ENCODE assay signal across 14 cellular contexts in genomic region chr20:25230177-25230831, GRCh38. TPM values are rescaled to one million over a fixed set of nuclear protein-coding genes. Genes with fewer than 3 reads are reported as not detected.
A peak's percentile ranks its signal among the peaks of the same experiment; 100 is the strongest.
DNase-seq lines count a peak whose midpoint lies in the region; ATAC-seq and TF ChIP-seq lines count a peak whose summit lies in the region.
"Had no signal": no experiment of that assay in that cellular context is flagged by ENCODE, and none has a peak within 500 bp of the region (broad histone marks: within the 10 kb centered on the region; RNA-seq: fewer than 3 reads in every experiment).

No MANE protein-coding gene starts in this region.

- no peaks in the 10 kb centered on the region for H3K27me3 ChIP-seq in stomach

- H3K4me3 Mint-ChIP-seq in WTC11 = no peak overlapping the region
- H3K4me3 Mint-ChIP-seq in T-helper 2 cell treated with Interferon-gamma antibody and Interleukin-4, amounts not matched to agents 5 μg/mL and 100 μg/mL, for 36 hours = no peak overlapping the region
- H3K4me3 Mint-ChIP-seq: activated CD4-positive, alpha-beta T cell treated with anti-CD3 and anti-CD28 coated beads, Interleukin-2, amount 10 ng/mL, durations not matched to agents 24 days and 14 days; brain had no signal

- no peaks in the 10 kb centered on the region; the same call in 1 of the 2 replicates for H3K27me3 Mint-ChIP-seq in WTC11 (ENCODE audit: low read depth)
- H3K27me3 Mint-ChIP-seq in T-helper 2 cell treated with Interferon-gamma antibody and Interleukin-4, amounts not matched to agents 5 μg/mL and 100 μg/mL, for 36 hours (ENCODE audit: low read depth) = no peaks in the 10 kb centered on the region
- H3K27me3 Mint-ChIP-seq: activated CD4-positive, alpha-beta T cell treated with anti-CD3 and anti-CD28 coated beads, Interleukin-2, amount 10 ng/mL, durations not matched to agents 24 days and 14 days; brain had no signal

- no peaks in the 10 kb centered on the region for H3K36me3 Mint-ChIP-seq in WTC11
- no peaks in the 10 kb centered on the region for H3K36me3 Mint-ChIP-seq in T-helper 2 cell treated with Interferon-gamma antibody and Interleukin-4, amounts not matched to agents 5 μg/mL and 100 μg/mL, for 36 hours (ENCODE audit: low read depth)
- H3K36me3 Mint-ChIP-seq: brain had no signal

- H3K9me3 ChIP-seq in stomach = no peaks in the 10 kb centered on the region

- in situ Hi-C loops in GM13977 (cut with MboI; ENCODE audit: low pct_unique_long_range_greater_than_20kb, low sequenced_read_pairs, unreplicated experiment) = no loop called here

- no peak overlapping the region for H3K4me3 ChIP-seq in stomach

- ATAC-seq in HG02840 (IDR thresholded peaks at IDR 0.05; ENCODE audit: low FRiP score, unreplicated experiment) (peak; percentile 82), WTC11 (no peak)

- H3K4me1 ChIP-seq in stomach = peaks cover 26 to 71% (median 51%) of the 10 kb centered on the region in 4 donors

- DNase-seq in NCI-H1417 (lab: John Stamatoyannopoulos, UW) (peak; percentile 5 to 75 (median 53)), NCI-H1417 treated with DMSO at 0.1 percent for 48 hours (lab: John Stamatoyannopoulos, UW) (no peak), WTC11 (ENCODE audit: low spot score) (no peak), stomach (no peak), GM13977 (ENCODE audit: low spot score) (no peak)
- DNase-seq in T-helper 2 cell treated with Interferon-gamma antibody and Interleukin-4, amounts not matched to agents 5 μg/mL and 100 μg/mL, for 36 hours (ENCODE audit: low spot score) = no peak
- no peak for DNase-seq in stimulated activated naive CD4-positive, alpha-beta T cell treated with Interleukin-2 at 50 U/mL for 16 hours (lab: John Stamatoyannopoulos, UW)
- DNase-seq: 8988T; activated CD4-positive, alpha-beta T cell treated with anti-CD3 and anti-CD28 coated beads, Interleukin-2, amount 10 ng/mL, durations not matched to agents 24 days and 14 days; hypothalamus; NCI-H524; occipital lobe had no signal

- TF ChIP-seq EP300 in stomach (IDR thresholded peaks at IDR 0.05) = no peak

- no peaks in the 10 kb centered on the region for H3K9me3 Mint-ChIP-seq in WTC11
- H3K9me3 Mint-ChIP-seq in T-helper 2 cell treated with Interferon-gamma antibody and Interleukin-4, amounts not matched to agents 5 μg/mL and 100 μg/mL, for 36 hours = no peaks in the 10 kb centered on the region
- H3K9me3 Mint-ChIP-seq: activated CD4-positive, alpha-beta T cell treated with anti-CD3 and anti-CD28 coated beads, Interleukin-2, amount 10 ng/mL, durations not matched to agents 24 days and 14 days; brain had no signal

- peaks cover 0 to 11% (median 8%) of the 10 kb centered on the region in 4 donors for H3K36me3 ChIP-seq in stomach

- H3K27ac ChIP-seq in stomach = peak overlapping the region; percentile 16 to 82 (median 63)

- intact Hi-C loops in stomach (cut with DNase I; ENCODE audit: low total_unique reads) = no loop called here

- 42 to 58% (median 50%) methylated on average over 5 to 8 of the region's 8 CpGs for WGBS in stomach, 5 donors

- POLR2A ChIA-PET in WTC11 (lab: Charles Lee) = no interaction called here

- CTCF ChIA-PET in WTC11 (lab: Charles Lee) = interaction anchor here (1.1 to 1.2 kb wide), 2 partner anchors 9 to 17 kb away, joined by 3 read pairs; no protein-coding TSS in a partner anchor

- 0 out of 2 replicates have a peak overlapping the region, but pooled peaks have one; percentile 10 for H3K27ac Mint-ChIP-seq in WTC11
- no peak overlapping the region for H3K27ac Mint-ChIP-seq in T-helper 2 cell treated with Interferon-gamma antibody and Interleukin-4, amounts not matched to agents 5 μg/mL and 100 μg/mL, for 36 hours

- H3K4me1 Mint-ChIP-seq in WTC11 = peaks cover 5% of the 10 kb centered on the region; the same call in 1 of the 2 replicates
- no peaks in the 10 kb centered on the region for H3K4me1 Mint-ChIP-seq in T-helper 2 cell treated with Interferon-gamma antibody and Interleukin-4, amounts not matched to agents 5 μg/mL and 100 μg/mL, for 36 hours (ENCODE audit: low read depth)
- H3K4me1 Mint-ChIP-seq: activated CD4-positive, alpha-beta T cell treated with anti-CD3 and anti-CD28 coated beads, Interleukin-2, amount 10 ng/mL, durations not matched to agents 24 days and 14 days had no signal

- TF ChIP-seq CTCF in WTC11 (IDR thresholded peaks at IDR 0.05) = no peak
- no peak for TF ChIP-seq CTCF in stomach (IDR thresholded peaks at IDR 0.05)
- TF ChIP-seq CTCF in GM13977 (IDR thresholded peaks at IDR 0.05; ENCODE audit: extremely low read depth, insufficient read depth, missing control alignments) = no peak

- TF ChIP-seq POLR2A in stomach (IDR thresholded peaks at IDR 0.05) = no peak

TF ChIP-seq in WTC11, 78 proteins besides CTCF, POLR2A, EP300 and RAD21 (continues in another document):
- no peak for TF ChIP-seq JUN (CRISPR knock-in tag; IDR thresholded peaks at IDR 0.05)
- no peak for TF ChIP-seq ZMAT4 (CRISPR knock-in tag; IDR thresholded peaks at IDR 0.05)
- no peak for TF ChIP-seq ZNF512 (CRISPR knock-in tag; IDR thresholded peaks at IDR 0.05; ENCODE audit: borderline replicate concordance)
- no peak for TF ChIP-seq ZNF423 (CRISPR knock-in tag; IDR thresholded peaks at IDR 0.05)
- no peak for TF ChIP-seq ZNF232 (CRISPR knock-in tag; IDR thresholded peaks at IDR 0.05)
- TF ChIP-seq ZNF281 (CRISPR knock-in tag; IDR thresholded peaks at IDR 0.05) = no peak
- TF ChIP-seq FOXK1 (CRISPR knock-in tag; IDR thresholded peaks at IDR 0.05) = no peak
- TF ChIP-seq SOX15 (CRISPR knock-in tag; IDR thresholded peaks at IDR 0.05) = no peak

RNA-seq across cellular contexts. Expression of gene PYGB, which starts 17.6 kb away (rescaled TPM):
- total RNA-seq in WTC11 (2021) = 44.5 to 48.5 TPM (median 46.3 TPM) in 3 replicates
- total RNA-seq in stomach = 100 to 1,000 TPM in 2 of 5 donors, 10 to 100 TPM in 3; 34.4 to 116 (median 78.8) TPM
- 10 to 100 TPM; 23.1 to 34.0 (median 28.8) TPM for polyA plus RNA-seq in stomach

RNA-seq across cellular contexts. Expression of gene ENTPD6, which starts 34.8 kb away (rescaled TPM):
- total RNA-seq in WTC11 (2021) = 41.1 to 56.9 TPM (median 47.4 TPM) in 3 replicates
- total RNA-seq in stomach = 100 to 1,000 TPM in 3 of 5 donors, 10 to 100 TPM in 2; 44.2 to 110 (median 104) TPM
- polyA plus RNA-seq in stomach = 10 to 100 TPM; 38.5 to 56.6 (median 40.7) TPM

Comparison
In these comparisons a context has a peak if more than half of its experiments do, and no peak if none do; other contexts are left out.
1. DNase-seq: peak in NCI-H1417 (3 of 3); none in NCI-H1417 treated with DMSO at 0.1 percent for 48 hours (single experiment), WTC11 (single experiment), stomach (single experiment), GM13977 (single experiment), T-helper 2 cell treated with Interferon-gamma antibody and Interleukin-4, amounts not matched to agents 5 μg/mL and 100 μg/mL, for 36 hours (single experiment) and stimulated activated naive CD4-positive, alpha-beta T cell treated with Interleukin-2 at 50 U/mL for 16 hours (single experiment).